In genomic region chr10:470339-471003, GRCh38 we compare ENCODE assay signal across 13 cellular contexts.
DNase-seq lines count a peak whose midpoint lies in the region; ATAC-seq and TF ChIP-seq lines count a peak whose summit lies in the region.
"Had no signal": no experiment of that assay in that cellular context is flagged by ENCODE, and none has a peak within 500 bp of the region (broad histone marks: within the 10 kb centered on the region; RNA-seq: fewer than 3 reads in every experiment).

No MANE protein-coding gene starts in this region.

- peak; percentile 93 for ATAC-seq in activated CD8-positive, alpha-beta T cell treated with anti-CD3 and anti-CD28 coated beads, Interleukin-2, amount 10 ng/mL, durations not matched to agents 7 days and 5 days
- peak; percentile 88 for ATAC-seq in activated naive CD8-positive, alpha-beta T cell treated with anti-CD3 and anti-CD28 coated beads, Interleukin-2, amount 10 ng/mL, durations not matched to agents 7 days and 5 days (ENCODE audit: low read depth)
- ATAC-seq in stimulated activated memory B cell treated with anti-CD40 and anti-IgM and Interleukin-4, amounts not matched to agents 10 μg/mL and 1 μg/mL and 100 μg/mL, for 72 hours = no peak

- no peaks in the 10 kb centered on the region for H3F3A ChIP-seq in smooth muscle cell (ENCODE audit: low read depth)

- H3K79me2 ChIP-seq in OCI-LY7 (ENCODE audit: insufficient read depth, low read depth, low read length) (no peaks in the 10 kb centered on the region), smooth muscle cell (ENCODE audit: low read depth) (no peaks in the 10 kb centered on the region)

- H3K4me1 Mint-ChIP-seq in activated CD8-positive, alpha-beta T cell treated with anti-CD3 and anti-CD28 coated beads, Interleukin-2, amount 10 ng/mL, durations not matched to agents 7 days and 5 days (ENCODE audit: low read depth) = peaks cover 12% of the 10 kb centered on the region
- peaks cover 13% of the 10 kb centered on the region for H3K4me1 Mint-ChIP-seq in activated naive CD8-positive, alpha-beta T cell treated with anti-CD3 and anti-CD28 coated beads, Interleukin-2, amount 10 ng/mL, durations not matched to agents 7 days and 5 days
- H3K4me1 Mint-ChIP-seq in stimulated activated memory B cell treated with anti-CD40 and anti-IgM and Interleukin-4, amounts not matched to agents 10 μg/mL and 1 μg/mL and 100 μg/mL, for 72 hours = no peaks in the 10 kb centered on the region
- H3K4me1 Mint-ChIP-seq: mesothelial cell of epicardium had no signal

- H3K9me3 ChIP-seq in OCI-LY7 (ENCODE audit: low read length) = no peaks in the 10 kb centered on the region
- H3K9me3 ChIP-seq in spleen = no peaks in the 10 kb centered on the region
- H3K9me3 ChIP-seq in smooth muscle cell (replicated peaks; ENCODE audit: low read depth) = no peaks in the 10 kb centered on the region
- H3K9me3 ChIP-seq: ascending aorta, SK-N-SH had no signal

- TF ChIP-seq CTCF in OCI-LY7 (conservative IDR thresholded peaks at IDR 0.05; ENCODE audit: low read length) (0 out of 2 replicates have a peak, but pooled peaks have one; percentile 23), spleen (IDR thresholded peaks at IDR 0.05 in 8 of 11, conservative IDR thresholded peaks at IDR 0.05 in 3 of 11) (peak in 2 of 11 experiments; percentile 11 to 16), smooth muscle cell (IDR thresholded peaks at IDR 0.05; ENCODE audit: borderline replicate concordance, insufficient read depth, poor library complexity, severe bottlenecking) (no peak)

- H3K27me3 Mint-ChIP-seq in activated CD8-positive, alpha-beta T cell treated with anti-CD3 and anti-CD28 coated beads, Interleukin-2, amount 10 ng/mL, durations not matched to agents 7 days and 5 days (ENCODE audit: low read depth) = peaks cover 6% of the 10 kb centered on the region
- no peaks in the 10 kb centered on the region for H3K27me3 Mint-ChIP-seq in activated naive CD8-positive, alpha-beta T cell treated with anti-CD3 and anti-CD28 coated beads, Interleukin-2, amount 10 ng/mL, durations not matched to agents 7 days and 5 days
- H3K27me3 Mint-ChIP-seq in stimulated activated memory B cell treated with anti-CD40 and anti-IgM and Interleukin-4, amounts not matched to agents 10 μg/mL and 1 μg/mL and 100 μg/mL, for 72 hours = peaks cover 13% of the 10 kb centered on the region

- CTCF ChIA-PET in OCI-LY7 (lab: Charles Lee; ENCODE audit: unreplicated experiment) = no interaction called here
- CTCF ChIA-PET in activated CD8-positive, alpha-beta T cell treated with anti-CD3 and anti-CD28 coated beads, Interleukin-2, amount 10 ng/mL, durations not matched to agents 7 days and 5 days (lab: Charles Lee) = interaction anchor here (0.6 to 0.7 kb wide), 2 partner anchors 17 to 265 kb away, joined by 3 read pairs; no protein-coding TSS in a partner anchor

- DNase-seq in OCI-LY7 (ENCODE audit: low spot score) = no peak
- DNase-seq in activated CD8-positive, alpha-beta T cell treated with anti-CD3 and anti-CD28 coated beads, Interleukin-2, amount 10 ng/mL, durations not matched to agents 7 days and 5 days = peak; percentile 63
- peak; percentile 45 for DNase-seq in activated naive CD8-positive, alpha-beta T cell treated with anti-CD3 and anti-CD28 coated beads, Interleukin-2, amount 10 ng/mL, durations not matched to agents 7 days and 5 days
- DNase-seq in stimulated activated CD4-positive, alpha-beta T cell treated with anti-CD3 and anti-CD28 coated beads, Interleukin-4, amount 100 ng/mL, for 1 hour = peak; percentile 12
- DNase-seq in H4 (ENCODE audit: low spot score) = no peak
- DNase-seq in spleen = no peak
- no peak for DNase-seq in smooth muscle cell (lab: John Stamatoyannopoulos, UW; ENCODE audit: unreplicated experiment)
- DNase-seq: NCI-H1048, NCI-H2171 treated with DMSO at 0.1 percent for 48 hours, SK-N-SH had no signal

- no peaks in the 10 kb centered on the region for H3K9me2 ChIP-seq in OCI-LY7 (ENCODE audit: insufficient read depth, low read length)
- H3K9me2 ChIP-seq: SK-N-SH had no signal

- H3K4me3 ChIP-seq in OCI-LY7 (ENCODE audit: low read depth, low read length, poor library complexity, severe bottlenecking) = no peak overlapping the region
- peak overlapping the region in 1 of 8 donors; percentile 15 for H3K4me3 ChIP-seq in spleen
- no peak overlapping the region for H3K4me3 ChIP-seq in smooth muscle cell
- H3K4me3 ChIP-seq: ascending aorta had no signal

- intact Hi-C loops in OCI-LY7 (cut with micrococcal nuclease; ENCODE audit: unreplicated experiment) = no loop called here
- intact Hi-C loops in spleen (cut with DNase I; ENCODE audit: low total_unique reads) = no loop called here

- H3K9me3 Mint-ChIP-seq in activated CD8-positive, alpha-beta T cell treated with anti-CD3 and anti-CD28 coated beads, Interleukin-2, amount 10 ng/mL, durations not matched to agents 7 days and 5 days (ENCODE audit: insufficient read depth) = no peaks in the 10 kb centered on the region
- H3K9me3 Mint-ChIP-seq in activated naive CD8-positive, alpha-beta T cell treated with anti-CD3 and anti-CD28 coated beads, Interleukin-2, amount 10 ng/mL, durations not matched to agents 7 days and 5 days = no peaks in the 10 kb centered on the region
- peaks cover 2% of the 10 kb centered on the region for H3K9me3 Mint-ChIP-seq in stimulated activated memory B cell treated with anti-CD40 and anti-IgM and Interleukin-4, amounts not matched to agents 10 μg/mL and 1 μg/mL and 100 μg/mL, for 72 hours
- H3K9me3 Mint-ChIP-seq: mesothelial cell of epicardium had no signal

- BruUV-seq in OCI-LY7 (replicated peaks; lab: Mats Ljungman, UMichigan) = no TSS peak

- no peak for TF ChIP-seq POLR2A in spleen (IDR thresholded peaks at IDR 0.05)

- no peaks in the 10 kb centered on the region for H3K27me3 ChIP-seq in spleen (replicated peaks in 1 of 7)
- H3K27me3 ChIP-seq in smooth muscle cell (ENCODE audit: low read depth) = no peaks in the 10 kb centered on the region
- H3K27me3 ChIP-seq: ascending aorta had no signal

- H3K27ac Mint-ChIP-seq in activated CD8-positive, alpha-beta T cell treated with anti-CD3 and anti-CD28 coated beads, Interleukin-2, amount 10 ng/mL, durations not matched to agents 7 days and 5 days = peak overlapping the region; percentile 25
- H3K27ac Mint-ChIP-seq in activated naive CD8-positive, alpha-beta T cell treated with anti-CD3 and anti-CD28 coated beads, Interleukin-2, amount 10 ng/mL, durations not matched to agents 7 days and 5 days = peak overlapping the region; percentile 66
- H3K27ac Mint-ChIP-seq in stimulated activated memory B cell treated with anti-CD40 and anti-IgM and Interleukin-4, amounts not matched to agents 10 μg/mL and 1 μg/mL and 100 μg/mL, for 72 hours = no peak overlapping the region
- H3K27ac Mint-ChIP-seq: mesothelial cell of epicardium had no signal

- no peak overlapping the region for H3K9ac ChIP-seq in smooth muscle cell (ENCODE audit: low read depth)
- H3K9ac ChIP-seq: SK-N-SH had no signal

- H3K36me3 Mint-ChIP-seq in activated CD8-positive, alpha-beta T cell treated with anti-CD3 and anti-CD28 coated beads, Interleukin-2, amount 10 ng/mL, durations not matched to agents 7 days and 5 days (ENCODE audit: low read depth) = peaks cover 2% of the 10 kb centered on the region
- no peaks in the 10 kb centered on the region for H3K36me3 Mint-ChIP-seq in activated naive CD8-positive, alpha-beta T cell treated with anti-CD3 and anti-CD28 coated beads, Interleukin-2, amount 10 ng/mL, durations not matched to agents 7 days and 5 days
- H3K36me3 Mint-ChIP-seq in stimulated activated memory B cell treated with anti-CD40 and anti-IgM and Interleukin-4, amounts not matched to agents 10 μg/mL and 1 μg/mL and 100 μg/mL, for 72 hours = no peaks in the 10 kb centered on the region

- POLR2A ChIA-PET in OCI-LY7 (lab: Charles Lee) = no interaction called here
- POLR2A ChIA-PET in activated CD8-positive, alpha-beta T cell treated with anti-CD3 and anti-CD28 coated beads, Interleukin-2, amount 10 ng/mL, durations not matched to agents 7 days and 5 days (lab: Charles Lee) = interaction anchor here (0.8 kb wide), 1 partner anchor 20 kb away, joined by 4 read pairs; no protein-coding TSS in a partner anchor
- POLR2A ChIA-PET in activated naive CD8-positive, alpha-beta T cell treated with anti-CD3 and anti-CD28 coated beads, Interleukin-2, amount 10 ng/mL, durations not matched to agents 7 days and 5 days (lab: Charles Lee) = interaction anchor here (1.0 kb wide), 1 partner anchor 19 kb away, joined by 3 read pairs; no protein-coding TSS in a partner anchor

- H3K36me3 ChIP-seq in OCI-LY7 (ENCODE audit: insufficient read depth, low read length) (peaks cover 76% of the 10 kb centered on the region), spleen (peaks cover 0 to 16% (median 0%) of the 10 kb centered on the region in 6 donors), smooth muscle cell (ENCODE audit: low read depth) (no peaks in the 10 kb centered on the region)

- WGBS in spleen, 5 donors = 83 to 86% (median 85%) methylated on average over 20 of the region's 20 CpGs
- 96% methylated on average over 20 of the region's 20 CpGs for WGBS in smooth muscle cell (ENCODE audit: low lambda C conversion rate)

- H3K27ac ChIP-seq in OCI-LY7 (ENCODE audit: low read depth, low read length, poor library complexity, severe bottlenecking) = no peak overlapping the region
- H3K27ac ChIP-seq in spleen = peak overlapping the region in 1 of 8 donors; percentile 17
- H3K27ac ChIP-seq in smooth muscle cell (ENCODE audit: low read depth) = no peak overlapping the region
- H3K27ac ChIP-seq: ascending aorta had no signal

- H2AFZ ChIP-seq in OCI-LY7 (ENCODE audit: low read length) = no peak overlapping the region
- H2AFZ ChIP-seq in smooth muscle cell (ENCODE audit: low read depth) = no peak overlapping the region

- H4K20me1 ChIP-seq in OCI-LY7 (ENCODE audit: insufficient read depth, low read length) = no peaks in the 10 kb centered on the region
- peaks cover 28% of the 10 kb centered on the region for H4K20me1 ChIP-seq in smooth muscle cell (ENCODE audit: low read depth)

- H3K4me2 ChIP-seq in OCI-LY7 (ENCODE audit: low read length) = no peak overlapping the region
- H3K4me2 ChIP-seq in smooth muscle cell = no peak overlapping the region
- H3K4me2 ChIP-seq: SK-N-SH had no signal

- H3K4me3 Mint-ChIP-seq in activated CD8-positive, alpha-beta T cell treated with anti-CD3 and anti-CD28 coated beads, Interleukin-2, amount 10 ng/mL, durations not matched to agents 7 days and 5 days = peak overlapping the region; percentile 42
- peak overlapping the region; percentile 13 for H3K4me3 Mint-ChIP-seq in activated naive CD8-positive, alpha-beta T cell treated with anti-CD3 and anti-CD28 coated beads, Interleukin-2, amount 10 ng/mL, durations not matched to agents 7 days and 5 days
- no peak overlapping the region for H3K4me3 Mint-ChIP-seq in stimulated activated memory B cell treated with anti-CD40 and anti-IgM and Interleukin-4, amounts not matched to agents 10 μg/mL and 1 μg/mL and 100 μg/mL, for 72 hours
- H3K4me3 Mint-ChIP-seq: mesothelial cell of epicardium had no signal

- H3K4me1 ChIP-seq in OCI-LY7 (ENCODE audit: insufficient read depth, low read length, poor library complexity, severe bottlenecking) = no peaks in the 10 kb centered on the region
- H3K4me1 ChIP-seq in spleen = no peaks in the 10 kb centered on the region
- no peaks in the 10 kb centered on the region for H3K4me1 ChIP-seq in smooth muscle cell (ENCODE audit: low read depth)
- H3K4me1 ChIP-seq: ascending aorta had no signal

Comparison
In these comparisons a context has a peak if more than half of its experiments do, and no peak if none do; other contexts are left out.
1. DNase-seq: peak in activated CD8-positive, alpha-beta T cell treated with anti-CD3 and anti-CD28 coated beads, Interleukin-2, amount 10 ng/mL, durations not matched to agents 7 days and 5 days (single experiment), activated naive CD8-positive, alpha-beta T cell treated with anti-CD3 and anti-CD28 coated beads, Interleukin-2, amount 10 ng/mL, durations not matched to agents 7 days and 5 days (single experiment) and stimulated activated CD4-positive, alpha-beta T cell treated with anti-CD3 and anti-CD28 coated beads, Interleukin-4, amount 100 ng/mL, for 1 hour (single experiment); none in OCI-LY7 (single experiment), H4 (single experiment), spleen (single experiment) and smooth muscle cell (single experiment).